Comparison of ENCODE assay signal across 8 cellular contexts in genomic region chr2:216013080-216013909, GRCh38. TPM values are rescaled to one million over a fixed set of nuclear protein-coding genes. Genes with fewer than 3 reads are reported as not detected.
A peak's percentile ranks its signal among the peaks of the same experiment; 100 is the strongest.
DNase-seq lines count a peak whose midpoint lies in the region; ATAC-seq and TF ChIP-seq lines count a peak whose summit lies in the region.

A gene with protein sequence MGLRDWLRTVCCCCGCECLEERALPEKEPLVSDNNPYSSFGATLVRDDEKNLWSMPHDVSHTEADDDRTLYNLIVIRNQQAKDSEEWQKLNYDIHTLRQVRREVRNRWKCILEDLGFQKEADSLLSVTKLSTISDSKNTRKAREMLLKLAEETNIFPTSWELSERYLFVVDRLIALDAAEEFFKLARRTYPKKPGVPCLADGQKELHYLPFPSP (minus strand): TSS chr2:216013551. CDS start chr2:216013327, 224 bp downstream.

- no peaks in the 10 kb centered on the region for H4K20me1 ChIP-seq in OCI-LY7 (ENCODE audit: insufficient read depth, low read length)

- no peaks in the 10 kb centered on the region for H3K9me2 ChIP-seq in OCI-LY7 (ENCODE audit: insufficient read depth, low read length)

- BruUV-seq in OCI-LY7 (replicated peaks; lab: Mats Ljungman, UMichigan), result no TSS peak

- H3K9me3 ChIP-seq in HUES6 (ENCODE audit: control insufficient read depth, insufficient read depth, low read depth, low read length) (no peaks in the 10 kb centered on the region), OCI-LY7 (ENCODE audit: low read length) (no peaks in the 10 kb centered on the region), esophagus (ENCODE audit: control insufficient read depth in 2 of 2, insufficient read depth in 1 of 2, low read depth in 1 of 2, low read length in 1 of 2) (no peaks in the 10 kb centered on the region), muscle layer of colon (ENCODE audit: low read length) (no peaks in the 10 kb centered on the region)

- peak within 1 kb of the TSS; percentile 78 for H3K9ac ChIP-seq in HUES6 (ENCODE audit: low read length)
- H3K9ac ChIP-seq in muscle layer of colon (ENCODE audit: low read length), result no peak within 1 kb of the TSS

- H3K4me1 ChIP-seq in HUES6 (ENCODE audit: control insufficient read depth, insufficient read depth, low read length), result peaks cover 11% of the 10 kb centered on the region
- peaks cover 50% of the 10 kb centered on the region for H3K4me1 ChIP-seq in OCI-LY7 (ENCODE audit: insufficient read depth, low read length, poor library complexity, severe bottlenecking)
- peaks cover 0 to 2% of the 10 kb centered on the region in 2 donors for H3K4me1 ChIP-seq in esophagus (ENCODE audit: control insufficient read depth in 2 of 2, insufficient read depth in 2 of 2, low read length in 1 of 2)
- H3K4me1 ChIP-seq in muscle layer of colon (ENCODE audit: insufficient read depth, low read length), result peaks cover 5% of the 10 kb centered on the region

- POLR2A ChIA-PET in OCI-LY7 (lab: Charles Lee), result interaction anchor here (1.1 to 1.4 kb wide), 2 partner anchors 9 to 27 kb away, joined by 4 to 6 read pairs; no protein-coding TSS in a partner anchor

- peak; percentile 75 for TF ChIP-seq CTCF in OCI-LY7 (conservative IDR thresholded peaks at IDR 0.05; ENCODE audit: low read length)

- H2AFZ ChIP-seq in OCI-LY7 (ENCODE audit: low read length), result peak within 1 kb of the TSS; percentile 77

- H3K4me2 ChIP-seq in OCI-LY7 (ENCODE audit: low read length), result peak within 1 kb of the TSS; percentile 87

- H3K79me2 ChIP-seq in OCI-LY7 (ENCODE audit: insufficient read depth, low read depth, low read length), result peaks cover 16% of the 10 kb centered on the region; the same call in 1 of the 2 replicates

- 1% methylated on average over 43 to 70 of the region's 70 CpGs for WGBS in esophagus, 2 donors

- H3K27ac ChIP-seq in HUES6 (ENCODE audit: low read depth, low read length), result peak within 1 kb of the TSS; percentile 71
- peak within 1 kb of the TSS; percentile 23 for H3K27ac ChIP-seq in OCI-LY7 (ENCODE audit: low read depth, low read length, poor library complexity, severe bottlenecking)
- H3K27ac ChIP-seq in esophagus (ENCODE audit: low read depth in 2 of 2, low read length in 1 of 2), result peak within 1 kb of the TSS; percentile 83 to 97
- H3K27ac ChIP-seq in muscle layer of colon (ENCODE audit: low read depth, low read length), result no peak within 1 kb of the TSS

- H3K4me3 ChIP-seq in HUES6 (ENCODE audit: low read depth, low read length), result peak within 1 kb of the TSS; percentile 95
- peak within 1 kb of the TSS; percentile 81 for H3K4me3 ChIP-seq in OCI-LY7 (ENCODE audit: low read depth, low read length, poor library complexity, severe bottlenecking)
- peak within 1 kb of the TSS; percentile 67 to 78 for H3K4me3 ChIP-seq in esophagus (ENCODE audit: low read depth in 1 of 2, low read length in 2 of 2)
- peak within 1 kb of the TSS; percentile 50 to 59 for H3K4me3 ChIP-seq in muscle layer of colon (ENCODE audit: low read depth in 1 of 2, low read length in 2 of 2)

- H3K36me3 ChIP-seq in HUES6 (ENCODE audit: control insufficient read depth, insufficient read depth, low read length) (no peaks in the 10 kb centered on the region), OCI-LY7 (ENCODE audit: insufficient read depth, low read length) (no peaks in the 10 kb centered on the region), esophagus (ENCODE audit: control insufficient read depth in 2 of 2, insufficient read depth in 2 of 2, low read length in 1 of 2) (no peaks in the 10 kb centered on the region), muscle layer of colon (ENCODE audit: insufficient read depth, low read length) (no peaks in the 10 kb centered on the region)

- peak; percentile 96 for DNase-seq in DMS 273 (lab: John Stamatoyannopoulos, UW; ENCODE audit: unreplicated experiment)
- peak; percentile 88 for DNase-seq in OCI-LY7 (ENCODE audit: low spot score)
- DNase-seq in activated T-cell treated with anti-CD3 and anti-CD28 coated beads for 4 hours, result peak; percentile 78
- DNase-seq in stimulated activated CD8-positive, alpha-beta memory T cell treated with anti-CD3 and anti-CD28 coated beads, Interleukin-4, amount 100 ng/mL, for 48 hours, result peak; percentile 91

- intact Hi-C loops in OCI-LY7 (cut with micrococcal nuclease; ENCODE audit: unreplicated experiment), result loop anchor here (5.0 kb wide), 1 partner anchor 701 kb away; the partner anchor contains the start of gene ATIC

- CTCF ChIA-PET in OCI-LY7 (lab: Charles Lee; ENCODE audit: unreplicated experiment), result no interaction called here

- H3K27me3 ChIP-seq in HUES6 (ENCODE audit: control insufficient read depth, insufficient read depth, low read length) (no peaks in the 10 kb centered on the region), esophagus (ENCODE audit: control insufficient read depth in 1 of 2, insufficient read depth in 2 of 2, low read length in 2 of 2) (no peaks in the 10 kb centered on the region), muscle layer of colon (ENCODE audit: control insufficient read depth in 1 of 2, insufficient read depth in 2 of 2, low read length in 2 of 2) (no peaks in the 10 kb centered on the region)

- ATAC-seq in GM21515 (IDR thresholded peaks at IDR 0.05; ENCODE audit: unreplicated experiment), result peak; percentile 50

RNA-seq across cellular contexts. Expression of the gene that starts here (rescaled TPM):
- total RNA-seq in OCI-LY7 (2014; rRNA removed; shearing (Covaris generic)), result 9.3 and 10.8 TPM in 2 replicates
- 5.3 and 5.6 TPM in 2 replicates for total RNA-seq in OCI-LY7 (2022)
- polyA plus RNA-seq in esophagus, result 10 to 100 TPM; 26.0 to 26.5 TPM
